ENCODE assay signal across 8 cellular contexts in genomic region chr1:26994020-26994745, GRCh38. TPM values are rescaled to one million over a fixed set of nuclear protein-coding genes. Genes with fewer than 3 reads are reported as not detected.
A peak's percentile ranks its signal among the peaks of the same experiment; 100 is the strongest.
DNase-seq lines count a peak whose midpoint lies in the region; ATAC-seq and TF ChIP-seq lines count a peak whose summit lies in the region.

No MANE protein-coding gene starts in this region.

- H3K4me2 ChIP-seq in BLaER1 treated with 17β-estradiol and CSF1 and Interleukin-3, amounts not matched to agents 10 nM and 100 nM = peak overlapping the region; percentile 89 to 100 (median 99)

- peak overlapping the region; percentile 52 to 75 (median 70) for H3K9ac ChIP-seq in BLaER1 treated with 17β-estradiol and CSF1 and Interleukin-3, amounts not matched to agents 10 nM and 100 nM

- peak overlapping the region; percentile 58 to 82 (median 74) for H3K4me3 ChIP-seq in BLaER1 treated with 17β-estradiol and CSF1 and Interleukin-3, amounts not matched to agents 10 nM and 100 nM
- H3K4me3 ChIP-seq in HAP-1 = peak overlapping the region; percentile 55
- peak overlapping the region; percentile 87 for H3K4me3 ChIP-seq in epithelial cell of proximal tubule (ENCODE audit: low read depth, low read length)
- peak overlapping the region; percentile 53 to 72 for H3K4me3 ChIP-seq in neutrophil (ENCODE audit: low read depth in 1 of 2, low read length in 1 of 2)

- TF ChIP-seq CTCF in epithelial cell of proximal tubule (conservative IDR thresholded peaks at IDR 0.05; ENCODE audit: low read depth, low read length) (no peak), neutrophil (IDR thresholded peaks at IDR 0.05) (no peak)

- no peaks in the 10 kb centered on the region; a peak in 1 of 22 replicates for H3K9me3 ChIP-seq in BLaER1 treated with 17β-estradiol and CSF1 and Interleukin-3, amounts not matched to agents 10 nM and 100 nM (replicated peaks in 1 of 11)
- H3K9me3 ChIP-seq in HAP-1 = no peaks in the 10 kb centered on the region
- no peaks in the 10 kb centered on the region for H3K9me3 ChIP-seq in neutrophil

- no peaks in the 10 kb centered on the region for H3K36me3 ChIP-seq in BLaER1 treated with 17β-estradiol and CSF1 and Interleukin-3, amounts not matched to agents 10 nM and 100 nM
- H3K36me3 ChIP-seq in HAP-1 (replicated peaks) (no peaks in the 10 kb centered on the region), neutrophil (no peaks in the 10 kb centered on the region)

- H4K20me1 ChIP-seq in BLaER1 treated with 17β-estradiol and CSF1 and Interleukin-3, amounts not matched to agents 10 nM and 100 nM = peaks cover 0 to 26% (median 9%) of the 10 kb centered on the region in 11 experiments; a peak in 8 of 22 replicates

- H3K4me1 ChIP-seq in BLaER1 treated with 17β-estradiol and CSF1 and Interleukin-3, amounts not matched to agents 10 nM and 100 nM = peaks cover 33 to 72% (median 56%) of the 10 kb centered on the region in 10 experiments
- H3K4me1 ChIP-seq in HAP-1 (peaks cover 25% of the 10 kb centered on the region), neutrophil (ENCODE audit: control insufficient read depth in 1 of 2, insufficient read depth in 1 of 2, low read depth in 1 of 2, low read length in 1 of 2) (peaks cover 12 to 24% of the 10 kb centered on the region in 2 experiments)

- in situ Hi-C loops in HAP-1 (cut with MboI; ENCODE audit: low sequenced_read_pairs) = no loop called here

- ATAC-seq in GM19397 (IDR thresholded peaks at IDR 0.05; ENCODE audit: unreplicated experiment) (no peak), HG03196 (IDR thresholded peaks at IDR 0.05; ENCODE audit: unreplicated experiment) (no peak)

- H3K27ac ChIP-seq in BLaER1 treated with 17β-estradiol and CSF1 and Interleukin-3, amounts not matched to agents 10 nM and 100 nM = peak overlapping the region in 6 of 11 experiments; percentile 1 to 44 (median 28); a peak in 7 of 22 replicates
- no peak overlapping the region for H3K27ac ChIP-seq in neutrophil

- H3K27me3 ChIP-seq in BLaER1 treated with 17β-estradiol and CSF1 and Interleukin-3, amounts not matched to agents 10 nM and 100 nM = peaks cover 43 to 56% (median 48%) of the 10 kb centered on the region in 11 experiments
- H3K27me3 ChIP-seq in HAP-1 (ENCODE audit: low read depth) = peaks cover 6% of the 10 kb centered on the region; the same call in 1 of the 2 replicates
- peaks cover 84% of the 10 kb centered on the region for H3K27me3 ChIP-seq in neutrophil

- DNase-seq in HAP-1 (ENCODE audit: low spot score in 2 of 2) = no peak
- DNase-seq in activated CD4-positive, alpha-beta T cell treated with anti-CD3 and anti-CD28 coated beads for 48 hours = peak; percentile 43
- DNase-seq in epithelial cell of proximal tubule (ENCODE audit: low read depth) = no peak
- DNase-seq in HPDE6-E6E7 (ENCODE audit: extremely low spot score) = no peak

RNA-seq across cellular contexts. Expression of gene TRNP1, which starts 0.7 kb away (rescaled TPM):
- 89.9 and 159 TPM in 2 replicates for total RNA-seq in epithelial cell of proximal tubule

RNA-seq across cellular contexts. Expression of gene TENT5B, which starts 18.5 kb away (rescaled TPM):
- 3.9 and 14.5 TPM in 2 replicates for total RNA-seq in epithelial cell of proximal tubule

RNA-seq across cellular contexts. Expression of gene KDF1, which starts 33.9 kb away (rescaled TPM):
- total RNA-seq in epithelial cell of proximal tubule = 8.3 and 10.0 TPM in 2 replicates
